14 cellular contexts compared by ENCODE assay signal in genomic region chr15:92384391-92384790, GRCh38. TPM values are rescaled to one million over a fixed set of nuclear protein-coding genes. Genes with fewer than 3 reads are reported as not detected.
"Had no signal": no experiment of that assay in that cellular context is flagged by ENCODE, and none has a peak within 500 bp of the region (broad histone marks: within the 10 kb centered on the region; RNA-seq: fewer than 3 reads in every experiment).

No MANE protein-coding gene starts in this region.

- DNase-seq: activated CD4-positive, alpha-beta memory T cell treated with anti-CD3 and anti-CD28 coated beads for 36 hours; activated CD4-positive, alpha-beta T cell treated with anti-CD3 and anti-CD28 coated beads for 36 hours; activated naive CD4-positive, alpha-beta T cell; activated naive CD8-positive, alpha-beta T cell treated with anti-CD3 and anti-CD28 coated beads for 36 hours; amniotic stem cell; immature natural killer cell; left ventricle myocardium superior; sigmoid colon; stimulated activated CD4-positive, alpha-beta T cell treated with anti-CD3 and anti-CD28 coated beads, Interleukin-2, amount 100 ng/mL, for 24 hours; stimulated activated naive CD4-positive, alpha-beta T cell treated with Interleukin-2 at 50 U/mL for 16 hours; tibial artery had no signal

- H3K27ac ChIP-seq: parathyroid adenoma, sigmoid colon, tibial artery had no signal

- H3K36me3 ChIP-seq: sigmoid colon, tibial artery had no signal

- H3K9me3 ChIP-seq: tibial artery had no signal

- H3K4me3 ChIP-seq: sigmoid colon, tibial artery had no signal

- H3K9ac ChIP-seq: parathyroid adenoma had no signal

- H3K4me1 ChIP-seq: parathyroid adenoma, sigmoid colon, tibial artery had no signal

- H2AFZ ChIP-seq: parathyroid adenoma had no signal

- H3K79me2 ChIP-seq: parathyroid adenoma had no signal

RNA-seq across cellular contexts. Expression of gene ST8SIA2, which starts 9.3 kb away (rescaled TPM):
- total RNA-seq: activated CD4-positive, alpha-beta memory T cell treated with anti-CD3 and anti-CD28 coated beads for 36 hours; activated CD4-positive, alpha-beta T cell treated with anti-CD3 and anti-CD28 coated beads for 36 hours; activated naive CD8-positive, alpha-beta T cell treated with anti-CD3 and anti-CD28 coated beads for 36 hours; natural killer cell treated with Interleukin-12 subunit alpha and Interleukin-12 subunit beta and Interleukin-15 and Interleukin-18, amount 100 ng/mL, for 72 hours; subcutaneous adipose tissue had no signal
- polyA plus RNA-seq: immature natural killer cell had no signal
